15 cellular contexts compared by ENCODE assay signal in the genomic region with DNA sequence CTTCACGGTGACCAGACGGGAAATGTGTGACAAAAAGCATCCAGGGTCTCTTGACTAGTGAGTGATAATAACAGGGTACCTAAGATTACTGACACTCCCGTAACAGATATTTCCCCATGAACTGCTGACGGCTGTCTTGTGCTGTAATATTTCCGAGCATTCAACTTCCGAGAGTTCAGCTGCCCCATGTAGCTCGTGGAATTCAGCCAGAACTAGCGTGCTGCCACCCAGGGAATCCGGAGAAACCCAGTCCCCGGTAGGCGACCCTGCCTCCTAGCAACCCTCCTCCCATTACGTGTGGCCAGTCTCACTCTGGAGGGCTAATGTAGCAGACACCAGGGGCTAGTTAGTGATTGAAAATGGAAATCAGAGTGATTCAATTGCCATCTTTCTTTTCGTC.
"Had no signal": no experiment of that assay in that cellular context is flagged by ENCODE, and none has a peak within 500 bp of the region (broad histone marks: within the 10 kb centered on the region; RNA-seq: fewer than 3 reads in every experiment).

No MANE protein-coding gene starts in this region.

- H3K4me3 ChIP-seq: coronary artery, lung, right lobe of liver, smooth muscle cell, transverse colon had no signal

- DNase-seq: activated CD4-positive, alpha-beta T cell treated with anti-CD3 and anti-CD28 coated beads, Interleukin-2, amount 50 U/mL, for 48 hours; activated CD4-positive, CD25-positive, alpha-beta regulatory T cell treated with anti-CD3 and anti-CD28 coated beads, Interleukin-2, amount 50 U/mL, for 72 hours; activated naive CD4-positive, alpha-beta T cell treated with anti-CD3 and anti-CD28 coated beads, Interleukin-2, amount 10 ng/mL, durations not matched to agents 7 days and 5 days; activated T-cell treated with anti-CD3 and anti-CD28 coated beads, Interleukin-2, amount 50 U/mL, for 1 hour; caudate nucleus; hippocampal formation; naive thymus-derived CD4-positive, alpha-beta T cell; right lobe of liver; stimulated activated naive CD8-positive, alpha-beta T cell treated with anti-CD3 and anti-CD28 coated beads, Interleukin-15, Interleukin-2, amounts not matched to agents 100 U/mL and 50 U/mL, for 24 hours; T-cell; T-helper 9 cell; transverse colon had no signal
